In the genomic region with DNA sequence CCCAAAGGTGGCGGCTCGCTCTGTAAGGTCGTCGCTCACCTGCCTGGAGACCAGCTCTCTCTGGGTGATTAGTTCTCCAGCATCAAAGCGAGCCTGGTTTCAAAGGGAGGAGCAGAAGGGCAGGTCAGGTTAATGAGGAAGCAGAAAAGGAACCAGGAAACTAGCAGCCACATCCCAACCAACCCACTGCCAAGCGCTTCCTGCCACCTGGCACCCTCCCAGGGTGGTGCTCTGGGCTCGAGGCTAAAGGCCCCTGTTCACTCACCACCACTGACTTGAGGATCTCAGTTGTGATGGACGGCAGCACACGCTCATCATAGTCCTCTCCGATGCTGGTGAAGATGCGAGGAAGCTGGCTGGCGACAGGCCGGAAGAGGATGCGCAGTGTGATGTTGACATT, we compare ENCODE assay signal across 28 cellular contexts. TPM values are rescaled to one million over a fixed set of nuclear protein-coding genes. Genes with fewer than 3 reads are reported as not detected.
DNase-seq lines count a peak whose midpoint lies in the region; ATAC-seq and TF ChIP-seq lines count a peak whose summit lies in the region.
"Had no signal": no experiment of that assay in that cellular context is flagged by ENCODE, and none has a peak within 500 bp of the region (broad histone marks: within the 10 kb centered on the region; RNA-seq: fewer than 3 reads in every experiment).

No MANE protein-coding gene starts in this region.

- peaks cover 18% of the 10 kb centered on the region for H3K79me2 ChIP-seq in Loucy (ENCODE audit: insufficient read depth, low read length)

- peak overlapping the region; percentile 54 for H3K9ac ChIP-seq in Loucy (ENCODE audit: low read depth, low read length, poor library complexity, severe bottlenecking)

- DNase-seq in DMS53 (lab: John Stamatoyannopoulos, UW) (peak; percentile 58), DMS53 treated with DMSO at 0.1 percent for 48 hours (lab: John Stamatoyannopoulos, UW; ENCODE audit: unreplicated experiment) (no peak), germinal center (ENCODE audit: low spot score) (peak; percentile 1), stomach (peak; percentile 35)
- DNase-seq in stimulated activated CD4-positive, alpha-beta T cell treated with anti-CD3 and anti-CD28 coated beads, Interleukin-1b, Interleukin-23, amount 100 ng/mL, for 48 hours = no peak
- DNase-seq: 8988T; activated CD4-positive, alpha-beta T cell treated with anti-CD3 and anti-CD28 coated beads for 1 hour; activated CD8-positive, alpha-beta memory T cell treated with anti-CD3 and anti-CD28 coated beads for 24 hours; activated gamma-delta T cell; central memory CD4-positive, alpha-beta T cell; gastrocnemius medialis; GF-D8; H9; hypothalamus; left lung; MG63; naive thymus-derived CD8-positive, alpha-beta T cell; NCI-H446; NCI-H82; ovary; RPMI8226; spleen; stimulated activated CD4-positive, alpha-beta T cell treated with anti-CD3 and anti-CD28 coated beads, Interleukin-2, amount 100 ng/mL, for 48 hours; uterus had no signal

- no peak overlapping the region for H2AFZ ChIP-seq in Loucy (ENCODE audit: low read length)

- no peaks in the 10 kb centered on the region for H4K20me1 ChIP-seq in Loucy (ENCODE audit: insufficient read depth, low read length, poor library complexity, severe bottlenecking)

- no peaks in the 10 kb centered on the region for H3K27me3 ChIP-seq in Loucy (ENCODE audit: insufficient read depth, low read length, poor library complexity, severe bottlenecking)
- H3K27me3 ChIP-seq in stomach = no peaks in the 10 kb centered on the region
- H3K27me3 ChIP-seq in gastroesophageal sphincter = no peaks in the 10 kb centered on the region
- H3K27me3 ChIP-seq: gastrocnemius medialis, left lung, MG63, ovary, spleen, uterus had no signal

- TF ChIP-seq CTCF in Loucy (conservative IDR thresholded peaks at IDR 0.05; ENCODE audit: low read length) = no peak
- no peak for TF ChIP-seq CTCF in stomach (IDR thresholded peaks at IDR 0.05)
- no peak for TF ChIP-seq CTCF in gastroesophageal sphincter (IDR thresholded peaks at IDR 0.05)

- TF ChIP-seq EP300 in stomach (IDR thresholded peaks at IDR 0.05) (no peak), gastroesophageal sphincter (IDR thresholded peaks at IDR 0.05) (no peak)

- H3K4me1 ChIP-seq in Loucy (ENCODE audit: insufficient read depth, low read length, poor library complexity, severe bottlenecking) = peaks cover 51% of the 10 kb centered on the region
- peaks cover 5 to 33% (median 27%) of the 10 kb centered on the region in 4 donors for H3K4me1 ChIP-seq in stomach
- H3K4me1 ChIP-seq in gastroesophageal sphincter = peaks cover 0 to 27% (median 0%) of the 10 kb centered on the region in 3 donors

- no peaks in the 10 kb centered on the region for H3K9me3 ChIP-seq in Loucy (ENCODE audit: insufficient read depth, low read depth, low read length)
- H3K9me3 ChIP-seq in stomach = no peaks in the 10 kb centered on the region
- no peaks in the 10 kb centered on the region for H3K9me3 ChIP-seq in gastroesophageal sphincter
- H3K9me3 ChIP-seq: gastrocnemius medialis, left lung, MG63, ovary, spleen, uterus had no signal

- no peak for ATAC-seq in gastroesophageal sphincter
- ATAC-seq in esophagus mucosa = no peak
- ATAC-seq: CD8-positive, alpha-beta T cell; gastrocnemius medialis; naive thymus-derived CD8-positive, alpha-beta T cell had no signal

- H3K36me3 ChIP-seq in Loucy (ENCODE audit: insufficient read depth, low read length) (peaks cover 51% of the 10 kb centered on the region), stomach (peaks cover 74 to 91% (median 90%) of the 10 kb centered on the region in 4 donors), gastroesophageal sphincter (peaks cover 0 to 91% of the 10 kb centered on the region in 2 donors)
- H3K36me3 ChIP-seq: ovary, uterus had no signal

- intact Hi-C loops in stomach (cut with DNase I; ENCODE audit: low total_unique reads) = no loop called here

- H3K27ac ChIP-seq in stomach = peak overlapping the region in 4 of 5 donors; percentile 39 to 64 (median 58)
- no peak overlapping the region for H3K27ac ChIP-seq in gastroesophageal sphincter
- H3K27ac ChIP-seq: gastrocnemius medialis, left lung, ovary, uterus had no signal

- 77 to 88% (median 81%) methylated on average over 13 to 14 of the region's 14 CpGs for WGBS in stomach, 5 donors
- 91 to 94% methylated on average over 5 to 7 of the region's 14 CpGs for WGBS in gastroesophageal sphincter (ENCODE audit: low coverage in 1 of 2), 2 donors

- H3F3A ChIP-seq in Loucy (ENCODE audit: low read depth) = 0 out of 2 replicates have a peak, but pooled peaks cover under 1% of the 10 kb centered on the region

- H3K4me3 ChIP-seq in Loucy (ENCODE audit: low read length, poor library complexity, severe bottlenecking) (peak overlapping the region; percentile 6), stomach (no peak overlapping the region), gastroesophageal sphincter (no peak overlapping the region)
- H3K4me3 ChIP-seq: gastrocnemius medialis, left lung, MG63, ovary, spleen, uterus had no signal

- no peak for TF ChIP-seq POLR2A in stomach (IDR thresholded peaks at IDR 0.05)
- TF ChIP-seq POLR2A in gastroesophageal sphincter (IDR thresholded peaks at IDR 0.05) = no peak

- no peaks in the 10 kb centered on the region for H3K9me2 ChIP-seq in Loucy (replicated peaks; ENCODE audit: low read depth, low read length)

- H3K4me2 ChIP-seq in Loucy (ENCODE audit: low read depth, low read length, poor library complexity, severe bottlenecking) = peak overlapping the region; percentile 59

RNA-seq across cellular contexts. Expression of a gene that starts 5.6 kb away (rescaled TPM):
- 100 to 1,000 TPM in 2 of 5 donors, 10 to 100 TPM in 3; 44.3 to 152 (median 86.6) TPM for total RNA-seq in stomach
- 100 to 1,000 TPM in 2 of 3 donors, 10 to 100 TPM in 1; 96.1 to 124 (median 112) TPM for polyA plus RNA-seq in stomach
- 100 to 1,000 TPM in 3 of 4 donors, 10 to 100 TPM in 1; 98.7 to 108 (median 102) TPM for total RNA-seq in gastroesophageal sphincter
- total RNA-seq in esophagus mucosa = 141 TPM

RNA-seq across cellular contexts. Expression of a gene that starts 47.0 kb away (rescaled TPM):
- total RNA-seq in stomach (10 to 100 TPM; 31.3 to 89.3 (median 46.9) TPM), gastroesophageal sphincter (100 to 1,000 TPM in 2 of 4 donors, 10 to 100 TPM in 2; 56.0 to 124 (median 92.2) TPM), esophagus mucosa (10.9 TPM)
- 10 to 100 TPM; 16.4 to 21.5 (median 17.1) TPM for polyA plus RNA-seq in stomach

Comparison
In these comparisons a context has a peak if more than half of its experiments do, and no peak if none do; other contexts are left out.
1. DNase-seq: peak in DMS53 (single experiment), germinal center (single experiment) and stomach (single experiment); none in DMS53 treated with DMSO at 0.1 percent for 48 hours (single experiment) and stimulated activated CD4-positive, alpha-beta T cell treated with anti-CD3 and anti-CD28 coated beads, Interleukin-1b, Interleukin-23, amount 100 ng/mL, for 48 hours (single experiment).
2. H3K27ac ChIP-seq: peak in stomach (4 of 5); none in gastroesophageal sphincter (0 of 4).